In genomic region chr2:100272848-100273329, GRCh38 we compare ENCODE assay signal across 17 cellular contexts. TPM values are rescaled to one million over a fixed set of nuclear protein-coding genes. Genes with fewer than 3 reads are reported as not detected.
A peak's percentile ranks its signal among the peaks of the same experiment; 100 is the strongest.
DNase-seq lines count a peak whose midpoint lies in the region; ATAC-seq and TF ChIP-seq lines count a peak whose summit lies in the region.
"Had no signal": no experiment of that assay in that cellular context is flagged by ENCODE, and none has a peak within 500 bp of the region (broad histone marks: within the 10 kb centered on the region; RNA-seq: fewer than 3 reads in every experiment).

No MANE protein-coding gene starts in this region.

- POLR2A ChIA-PET in HEK293T (lab: Yijun Ruan, JAX), result no interaction called here

- DNase-seq in LNCaP clone FGC (ENCODE audit: low read depth) (peak; percentile 85), cardiac fibroblast (ENCODE audit: low read depth in 2 of 2) (peak; percentile 18 to 31), islet precursor cell (peak; percentile 34), sciatic nerve (ENCODE audit: low spot score) (no peak), HEK293T (ENCODE audit: extremely low spot score) (no peak)
- DNase-seq: activated CD4-positive, alpha-beta T cell treated with anti-CD3 and anti-CD28 coated beads for 1 hour; activated CD8-positive, alpha-beta memory T cell treated with anti-CD3 and anti-CD28 coated beads, Interleukin-2, amount 10 ng/mL, durations not matched to agents 7 days and 5 days; activated effector memory CD4-positive, alpha-beta T cell treated with Interleukin-2 at 50 U/mL for 16 hours; anterior cingulate cortex; cortex of kidney; immature natural killer cell; midbrain; NCI-H187 treated with DMSO at 0.1 percent for 48 hours; SHP77 treated with DMSO at 0.1 percent for 48 hours had no signal

- intact Hi-C loops in sciatic nerve (cut with DNase I), result no loop called here

- ATAC-seq in sciatic nerve (peak; percentile 89), GM19397 (IDR thresholded peaks at IDR 0.05; ENCODE audit: unreplicated experiment) (no peak), GM19452 (IDR thresholded peaks at IDR 0.05; ENCODE audit: unreplicated experiment) (no peak), HG03196 (IDR thresholded peaks at IDR 0.05; ENCODE audit: unreplicated experiment) (no peak)
- ATAC-seq: activated CD8-positive, alpha-beta memory T cell treated with anti-CD3 and anti-CD28 coated beads, Interleukin-2, amount 10 ng/mL, durations not matched to agents 7 days and 5 days had no signal

- TF ChIP-seq CTCF in LNCaP clone FGC (IDR thresholded peaks at IDR 0.05; ENCODE audit: control insufficient read depth, extremely low read depth, insufficient read depth) (no peak), cardiac fibroblast (IDR thresholded peaks at IDR 0.05; ENCODE audit: low read depth, low read length) (no peak)

- CTCF ChIA-PET in HEK293T (lab: Yijun Ruan, JAX), result interaction anchor here (1.3 to 1.5 kb wide), 2 partner anchors 10 to 108 kb away, joined by 4 to 9 read pairs; no protein-coding TSS in a partner anchor

- no peak overlapping the region for H3K4me3 ChIP-seq in LNCaP clone FGC (ENCODE audit: low read depth, low read length)
- H3K4me3 ChIP-seq in cardiac fibroblast (replicated peaks in 1 of 2; ENCODE audit: low read depth in 2 of 2, low read length in 2 of 2), result no peak overlapping the region

TF ChIP-seq in HEK293T, 16 proteins besides CTCF, POLR2A, EP300 and RAD21:
- TF ChIP-seq LEF1 (IDR thresholded peaks at IDR 0.05; ENCODE audit: borderline replicate concordance), result no peak
- TF ChIP-seq ZNF384 (IDR thresholded peaks at IDR 0.05), result no peak
- no peak for TF ChIP-seq FOXM1 (IDR thresholded peaks at IDR 0.05; ENCODE audit: borderline replicate concordance)

RNA-seq across cellular contexts. Expression of gene LONRF2, which starts 49.4 kb away (rescaled TPM):
- 11.4 TPM for total RNA-seq in sciatic nerve

Comparison
In these comparisons a context has a peak if more than half of its experiments do, and no peak if none do; other contexts are left out.
1. DNase-seq: peak in LNCaP clone FGC (single experiment), cardiac fibroblast (2 of 2) and islet precursor cell (single experiment); none in sciatic nerve (single experiment) and HEK293T (single experiment).